1 cellular context compared by ENCODE assay signal in genomic region chr2:24571828-24572442, GRCh38.
A peak's percentile ranks its signal among the peaks of the same experiment; 100 is the strongest.
TF ChIP-seq lines count a peak whose summit lies in the region.

No MANE protein-coding gene starts in this region.

TF ChIP-seq in HEK293, 187 proteins besides CTCF, POLR2A, EP300 and RAD21 (continued from another document and continues in another):
- TF ChIP-seq ZNF148 (tag by site-specific recombination; IDR thresholded peaks at IDR 0.05; ENCODE audit: borderline replicate concordance) (no peak), ZNF76 (tag by site-specific recombination; IDR thresholded peaks at IDR 0.05; ENCODE audit: borderline replicate concordance, low read depth) (no peak), ZNF549 (tag by site-specific recombination; IDR thresholded peaks at IDR 0.05) (no peak), ZNF707 (tag by site-specific recombination; IDR thresholded peaks at IDR 0.05) (no peak), ZBTB17 (tag by site-specific recombination; IDR thresholded peaks at IDR 0.05) (no peak), ZNF18 (tag by site-specific recombination; IDR thresholded peaks at IDR 0.05) (no peak), ZNF521 (tag by site-specific recombination; IDR thresholded peaks at IDR 0.05) (no peak), ZNF146 (tag by site-specific recombination; IDR thresholded peaks at IDR 0.05) (no peak), ZNF501 (tag by site-specific recombination; IDR thresholded peaks at IDR 0.05) (no peak), KLF10 (tag by site-specific recombination; IDR thresholded peaks at IDR 0.05) (no peak), ZNF610 (tag by site-specific recombination; IDR thresholded peaks at IDR 0.05; ENCODE audit: borderline replicate concordance) (no peak), ZNF398 (tag by site-specific recombination; IDR thresholded peaks at IDR 0.05) (peak; percentile 32; the same call in 1 of the 2 replicates), ZNF132 (tag by site-specific recombination; IDR thresholded peaks at IDR 0.05; ENCODE audit: borderline replicate concordance) (no peak), GLIS1 (tag by site-specific recombination; IDR thresholded peaks at IDR 0.05) (peak; percentile 28), ZNF169 (tag by site-specific recombination; IDR thresholded peaks at IDR 0.05) (no peak), ZNF837 (tag by site-specific recombination; IDR thresholded peaks at IDR 0.05) (no peak), ZNF701 (tag by site-specific recombination; IDR thresholded peaks at IDR 0.05) (no peak), SALL2 (tag by site-specific recombination; IDR thresholded peaks at IDR 0.05; ENCODE audit: borderline replicate concordance) (no peak), ZNF311 (tag by site-specific recombination; IDR thresholded peaks at IDR 0.05; ENCODE audit: borderline replicate concordance) (no peak), ZNF157 (tag by site-specific recombination; IDR thresholded peaks at IDR 0.05) (no peak), SETDB1 (IDR thresholded peaks at IDR 0.05; ENCODE audit: insufficient read length, low read length) (no peak), KLF9 (tag by site-specific recombination; IDR thresholded peaks at IDR 0.05; ENCODE audit: low read depth) (no peak), ZNF140 (tag by site-specific recombination; IDR thresholded peaks at IDR 0.05) (no peak), PRDM10 (tag by site-specific recombination; IDR thresholded peaks at IDR 0.05) (no peak), ZSCAN23 (tag by site-specific recombination; IDR thresholded peaks at IDR 0.05) (no peak), ZNF341 (tag by site-specific recombination; IDR thresholded peaks at IDR 0.05; ENCODE audit: low read depth) (no peak), ZSCAN4 (tag by site-specific recombination; IDR thresholded peaks at IDR 0.05) (no peak), FEZF1 (tag by site-specific recombination; IDR thresholded peaks at IDR 0.05) (peak; percentile 48), ZBTB1 (tag by site-specific recombination; IDR thresholded peaks at IDR 0.05) (no peak), ZNF10 (tag by site-specific recombination; IDR thresholded peaks at IDR 0.05) (no peak), KLF1 (tag by site-specific recombination; IDR thresholded peaks at IDR 0.05) (no peak), SCRT2 (tag by site-specific recombination; IDR thresholded peaks at IDR 0.05) (no peak), ZNF404 (tag by site-specific recombination; IDR thresholded peaks at IDR 0.05) (no peak), WT1 (tag by site-specific recombination; IDR thresholded peaks at IDR 0.05) (peak; percentile 79), ZFHX2 (tag by site-specific recombination; conservative IDR thresholded peaks at IDR 0.05) (peak; percentile 52), ZNF585B (tag by site-specific recombination; IDR thresholded peaks at IDR 0.05) (no peak), ZNF623 (tag by site-specific recombination; IDR thresholded peaks at IDR 0.05) (no peak), ZNF843 (tag by site-specific recombination; IDR thresholded peaks at IDR 0.05) (0 out of 2 replicates have a peak, but pooled peaks have one; percentile 45), ZNF658 (tag by site-specific recombination; IDR thresholded peaks at IDR 0.05) (no peak), ZNF280D (tag by site-specific recombination; IDR thresholded peaks at IDR 0.05) (no peak), ZNF544 (tag by site-specific recombination; IDR thresholded peaks at IDR 0.05) (no peak), ZNF518A (tag by site-specific recombination; conservative IDR thresholded peaks at IDR 0.05; ENCODE audit: low read depth) (no peak), YY2 (tag by site-specific recombination; IDR thresholded peaks at IDR 0.05) (no peak), ZNF211 (tag by site-specific recombination; IDR thresholded peaks at IDR 0.05; ENCODE audit: low read depth) (no peak), BCL11B (tag by site-specific recombination; IDR thresholded peaks at IDR 0.05; ENCODE audit: low read depth) (no peak), ZNF621 (tag by site-specific recombination; IDR thresholded peaks at IDR 0.05) (no peak), ZNF155 (tag by site-specific recombination; IDR thresholded peaks at IDR 0.05) (no peak), ZNF366 (tag by site-specific recombination; conservative IDR thresholded peaks at IDR 0.05) (no peak), ZNF24 (tag by site-specific recombination; IDR thresholded peaks at IDR 0.05) (no peak), ZNF354C (tag by site-specific recombination; IDR thresholded peaks at IDR 0.05; ENCODE audit: borderline replicate concordance, low read depth) (no peak), SP7 (tag by site-specific recombination; IDR thresholded peaks at IDR 0.05) (peak; percentile 88), ZNF560 (tag by site-specific recombination; IDR thresholded peaks at IDR 0.05; ENCODE audit: borderline replicate concordance) (no peak)
